20 cellular contexts compared by ENCODE assay signal in genomic region chr3:118938183-118938961, GRCh38.
A peak's percentile ranks its signal among the peaks of the same experiment; 100 is the strongest.
DNase-seq lines count a peak whose midpoint lies in the region; ATAC-seq, FAIRE-seq and TF ChIP-seq lines count a peak whose summit lies in the region.
"Had no signal": no experiment of that assay in that cellular context is flagged by ENCODE, and none has a peak within 500 bp of the region (broad histone marks: within the 10 kb centered on the region; RNA-seq: fewer than 3 reads in every experiment).

No MANE protein-coding gene starts in this region.

- TF ChIP-seq POLR2A in A549 (IDR thresholded peaks at IDR 0.05; ENCODE audit: low read length), result no peak

- no peaks in the 10 kb centered on the region for H3K9me3 ChIP-seq in A549
- H3K9me3 ChIP-seq: BLaER1 had no signal

- FAIRE-seq in A549 (lab: Jason Lieb, UNC), result peak; percentile 99

- WGBS in A549 (ENCODE audit: missing lambda C conversion rate), result 31% methylated on average over 5 of the region's 5 CpGs

- H3K4me1 ChIP-seq in A549, result peaks cover 22% of the 10 kb centered on the region

- peak overlapping the region; percentile 61 for H3K4me2 ChIP-seq in A549
- H3K4me2 ChIP-seq: BLaER1 had no signal

- no peak for TF ChIP-seq EP300 in A549 (IDR thresholded peaks at IDR 0.05)

- no peak for TF ChIP-seq CTCF in A549 (IDR thresholded peaks at IDR 0.05)
- no peak for TF ChIP-seq CTCF in choroid plexus epithelial cell (conservative IDR thresholded peaks at IDR 0.05; ENCODE audit: low read depth, low read length)

- CTCF ChIA-PET in A549 (lab: Yijun Ruan, JAX), result interaction anchor here (2.1 kb wide), 1 partner anchor 96 kb away, joined by 8 read pairs; the partner anchor contains the start of gene IGSF11

- peak overlapping the region; percentile 30 to 45; a peak in 5 of 6 replicates for H3K27ac ChIP-seq in A549
- H3K27ac ChIP-seq: BLaER1 had no signal

- peak; percentile 91 to 95 for ATAC-seq in A549
- ATAC-seq: left lobe of liver; Right ventricle myocardium inferior; stimulated activated memory B cell treated with anti-CD40 and anti-IgM and Interleukin-4, amounts not matched to agents 10 μg/mL and 1 μg/mL and 100 μg/mL, for 72 hours had no signal

- DNase-seq in A549 (ENCODE audit: low read depth in 1 of 2, low spot score in 1 of 2) (peak; percentile 23 to 60), EL (peak; percentile 17), SW 1271 (lab: John Stamatoyannopoulos, UW) (peak; percentile 32 to 80), choroid plexus epithelial cell (ENCODE audit: low read depth) (peak; percentile 2), Kasumi-1 (lab: John Stamatoyannopoulos, UW) (no peak), NCI-H1417 treated with DMSO at 0.1 percent for 48 hours (lab: John Stamatoyannopoulos, UW) (no peak), HuH-7.5 (ENCODE audit: low spot score) (no peak), NOMO-1 (lab: John Stamatoyannopoulos, UW; ENCODE audit: unreplicated experiment in 2 of 2) (no peak)
- DNase-seq: activated naive CD4-positive, alpha-beta T cell treated with Interleukin-2 at 50 U/mL for 16 hours; erythroblast; KBM-7; naive thymus-derived CD8-positive, alpha-beta T cell; NCI-H1930; NCI-H774; retina; stimulated activated CD4-positive, alpha-beta T cell treated with anti-CD3 and anti-CD28 coated beads, Interleukin-4, amount 100 ng/mL, for 4 hours had no signal

- POLR2A ChIA-PET in A549 (lab: Yijun Ruan, JAX), result no interaction called here

- TF ChIP-seq RAD21 in A549 (conservative IDR thresholded peaks at IDR 0.05 in 1 of 2, IDR thresholded peaks at IDR 0.05 in 1 of 2), result no peak

- H3K4me3 ChIP-seq in A549, result no peak overlapping the region
- H3K4me3 ChIP-seq in choroid plexus epithelial cell (ENCODE audit: low read depth, low read length), result no peak overlapping the region
- H3K4me3 ChIP-seq: BLaER1 had no signal

TF ChIP-seq in A549, 52 proteins besides CTCF, POLR2A, EP300 and RAD21:
- TF ChIP-seq JUNB (IDR thresholded peaks at IDR 0.05), result peak; percentile 61; the same call in 1 of the 2 replicates
- TF ChIP-seq RFX5 (IDR thresholded peaks at IDR 0.05), result no peak
- TF ChIP-seq FOSL2 (IDR thresholded peaks at IDR 0.05), result peak; percentile 74
- peak; percentile 75 for TF ChIP-seq FOSL2 (CRISPR knock-in tag; IDR thresholded peaks at IDR 0.05)
- TF ChIP-seq CEBPB (IDR thresholded peaks at IDR 0.05), result peak in 1 of 2 experiments; percentile 45; a peak in 1 of 4 replicates
- peak; percentile 97 for TF ChIP-seq MAFK (IDR thresholded peaks at IDR 0.05; ENCODE audit: partially characterized antibody)

Comparison
In these comparisons a context has a peak if more than half of its experiments do, and no peak if none do; other contexts are left out.
1. DNase-seq: peak in A549 (2 of 2), EL (single experiment), SW 1271 (2 of 2) and choroid plexus epithelial cell (single experiment); none in Kasumi-1 (0 of 2), NCI-H1417 treated with DMSO at 0.1 percent for 48 hours (single experiment), HuH-7.5 (single experiment) and NOMO-1 (0 of 2).